ENCODE assay signal across 8 cellular contexts in the genomic region with DNA sequence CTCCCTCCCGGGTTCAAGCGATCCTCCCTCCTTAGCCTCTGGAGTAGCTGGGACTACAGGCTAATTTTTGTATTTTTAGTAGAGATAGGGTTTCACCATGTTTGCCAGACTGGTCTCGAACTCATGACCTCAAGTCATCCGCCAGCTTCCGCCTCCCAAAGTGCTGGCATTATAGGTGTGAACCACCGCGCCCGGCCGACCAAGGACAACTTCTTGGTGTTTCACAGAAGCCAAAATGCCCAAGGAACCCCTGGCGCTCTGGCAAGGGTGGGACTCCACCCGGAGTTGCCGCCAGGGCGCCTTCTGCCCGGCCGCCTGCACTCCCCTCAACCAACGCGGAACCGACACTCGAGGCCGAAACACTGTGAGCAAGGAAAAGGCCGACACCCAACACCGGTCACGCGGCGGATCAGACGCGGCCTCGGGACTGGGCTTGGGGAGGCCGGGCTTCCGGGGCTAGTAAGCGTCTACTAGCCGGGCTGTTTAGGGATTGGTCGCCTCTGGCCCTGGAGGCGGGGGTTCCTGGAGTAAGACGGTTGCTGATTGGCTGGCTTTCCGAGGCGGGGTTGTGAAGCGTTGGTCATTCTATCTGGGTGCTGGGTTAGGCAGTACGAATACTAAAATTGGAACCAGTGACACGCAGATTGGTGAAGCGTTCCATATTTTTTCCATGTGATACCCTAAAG. TPM values are rescaled to one million over a fixed set of nuclear protein-coding genes. Genes with fewer than 3 reads are reported as not detected.
DNase-seq lines count a peak whose midpoint lies in the region; ATAC-seq and TF ChIP-seq lines count a peak whose summit lies in the region.

No MANE protein-coding gene starts in this region.

- ATAC-seq in HG02981 (IDR thresholded peaks at IDR 0.05; ENCODE audit: unreplicated experiment): peak; percentile 91
- ATAC-seq in natural killer cell treated with Interleukin-12 subunit alpha and Interleukin-12 subunit beta and Interleukin-15 and Interleukin-18, amount 100 ng/mL, for 72 hours: peak; percentile 99 to 100
- peak; percentile 99 for ATAC-seq in stimulated activated memory B cell treated with anti-CD40 and anti-IgM and Interleukin-4, amounts not matched to agents 10 μg/mL and 1 μg/mL and 100 μg/mL, for 72 hours
- ATAC-seq in GM19455 (IDR thresholded peaks at IDR 0.05; ENCODE audit: unreplicated experiment): no peak

- H3K79me2 ChIP-seq in PC-9 (ENCODE audit: low read depth): no peaks in the 10 kb centered on the region

- BruUV-seq in PC-9 (replicated peaks; lab: Mats Ljungman, UMichigan): TSS peak; percentile 89

- H3F3A ChIP-seq in PC-9 (ENCODE audit: insufficient read depth, low read depth): no peaks in the 10 kb centered on the region; the same call in 1 of the 2 replicates

- H3K27me3 ChIP-seq in PC-9 (ENCODE audit: insufficient read depth, low read depth): no peaks in the 10 kb centered on the region

- H3K9me3 Mint-ChIP-seq in natural killer cell treated with Interleukin-12 subunit alpha and Interleukin-12 subunit beta and Interleukin-15 and Interleukin-18, amount 100 ng/mL, for 72 hours: no peaks in the 10 kb centered on the region
- no peaks in the 10 kb centered on the region for H3K9me3 Mint-ChIP-seq in stimulated activated memory B cell treated with anti-CD40 and anti-IgM and Interleukin-4, amounts not matched to agents 10 μg/mL and 1 μg/mL and 100 μg/mL, for 72 hours

- H3K9me2 ChIP-seq in PC-9 (ENCODE audit: insufficient read depth): no peaks in the 10 kb centered on the region

- peak overlapping the region; percentile 71 for H3K4me2 ChIP-seq in PC-9

- intact Hi-C loops in PC-9 (cut with micrococcal nuclease; ENCODE audit: unreplicated experiment): no loop called here

- no peaks in the 10 kb centered on the region for H3K9me3 ChIP-seq in PC-9 (ENCODE audit: insufficient read depth, low read depth)

- H3K4me3 Mint-ChIP-seq in natural killer cell treated with Interleukin-12 subunit alpha and Interleukin-12 subunit beta and Interleukin-15 and Interleukin-18, amount 100 ng/mL, for 72 hours: peak overlapping the region; percentile 49
- H3K4me3 Mint-ChIP-seq in stimulated activated memory B cell treated with anti-CD40 and anti-IgM and Interleukin-4, amounts not matched to agents 10 μg/mL and 1 μg/mL and 100 μg/mL, for 72 hours: peak overlapping the region; percentile 80

- DNase-seq in PC-9 (peak; percentile 88 to 97), fibroblast of villous mesenchyme (ENCODE audit: low read depth) (peak; percentile 98)
- peak; percentile 82 for DNase-seq in activated gamma-delta T cell treated with anti-CD3 and anti-CD28 coated beads, Interleukin-2, amount 50 U/mL, for 16 hours (ENCODE audit: low read depth)
- peak; percentile 96 for DNase-seq in natural killer cell treated with Interleukin-12 subunit alpha and Interleukin-12 subunit beta and Interleukin-15 and Interleukin-18, amount 100 ng/mL, for 72 hours (ENCODE audit: low spot score)

- no peak overlapping the region for H3K27ac ChIP-seq in PC-9

- H3K4me1 ChIP-seq in PC-9 (replicated peaks; ENCODE audit: insufficient read depth): peaks cover 4% of the 10 kb centered on the region

- H3K4me1 Mint-ChIP-seq in natural killer cell treated with Interleukin-12 subunit alpha and Interleukin-12 subunit beta and Interleukin-15 and Interleukin-18, amount 100 ng/mL, for 72 hours (ENCODE audit: low read depth in 2 of 2): peaks cover 15 to 16% of the 10 kb centered on the region in 2 donors
- peaks cover 15% of the 10 kb centered on the region for H3K4me1 Mint-ChIP-seq in stimulated activated memory B cell treated with anti-CD40 and anti-IgM and Interleukin-4, amounts not matched to agents 10 μg/mL and 1 μg/mL and 100 μg/mL, for 72 hours

- H2AFZ ChIP-seq in PC-9: peak overlapping the region; percentile 82

- H3K4me3 ChIP-seq in PC-9 (peak overlapping the region; percentile 40; the same call in 1 of the 2 replicates), fibroblast of villous mesenchyme (ENCODE audit: low read depth, low read length) (peak overlapping the region; percentile 34)

- CTCF ChIA-PET in PC-9 (lab: Charles Lee): no interaction called here

- TF ChIP-seq CTCF in PC-9 (conservative IDR thresholded peaks at IDR 0.05) (no peak), fibroblast of villous mesenchyme (IDR thresholded peaks at IDR 0.05; ENCODE audit: insufficient read depth, low read depth, low read length) (no peak)

- H3K36me3 Mint-ChIP-seq in natural killer cell treated with Interleukin-12 subunit alpha and Interleukin-12 subunit beta and Interleukin-15 and Interleukin-18, amount 100 ng/mL, for 72 hours: no peaks in the 10 kb centered on the region
- no peaks in the 10 kb centered on the region for H3K36me3 Mint-ChIP-seq in stimulated activated memory B cell treated with anti-CD40 and anti-IgM and Interleukin-4, amounts not matched to agents 10 μg/mL and 1 μg/mL and 100 μg/mL, for 72 hours

- H3K27me3 Mint-ChIP-seq in natural killer cell treated with Interleukin-12 subunit alpha and Interleukin-12 subunit beta and Interleukin-15 and Interleukin-18, amount 100 ng/mL, for 72 hours: no peaks in the 10 kb centered on the region
- H3K27me3 Mint-ChIP-seq in stimulated activated memory B cell treated with anti-CD40 and anti-IgM and Interleukin-4, amounts not matched to agents 10 μg/mL and 1 μg/mL and 100 μg/mL, for 72 hours: no peaks in the 10 kb centered on the region

- no peaks in the 10 kb centered on the region for H3K36me3 ChIP-seq in PC-9 (ENCODE audit: low read depth)

- POLR2A ChIA-PET in PC-9 (lab: Charles Lee; ENCODE audit: unreplicated experiment): no interaction called here

- H4K20me1 ChIP-seq in PC-9 (ENCODE audit: insufficient read depth): no peaks in the 10 kb centered on the region

- H3K27ac Mint-ChIP-seq in natural killer cell treated with Interleukin-12 subunit alpha and Interleukin-12 subunit beta and Interleukin-15 and Interleukin-18, amount 100 ng/mL, for 72 hours: peak overlapping the region; percentile 81 to 95
- H3K27ac Mint-ChIP-seq in stimulated activated memory B cell treated with anti-CD40 and anti-IgM and Interleukin-4, amounts not matched to agents 10 μg/mL and 1 μg/mL and 100 μg/mL, for 72 hours: peak overlapping the region; percentile 88

- peak; percentile 57 for TF ChIP-seq POLR2A in GM15510 (IDR thresholded peaks at IDR 0.05; ENCODE audit: borderline replicate concordance, extremely low read depth, insufficient read length)

RNA-seq across cellular contexts. Expression of gene CFAP157, which starts 7.7 kb away (rescaled TPM):
- 0.65 and 0.68 TPM in 2 replicates for total RNA-seq in PC-9 (2021)
- total RNA-seq in fibroblast of villous mesenchyme: under 0.01 TPM in 2 replicates
- not detected for total RNA-seq in natural killer cell treated with Interleukin-12 subunit alpha and Interleukin-12 subunit beta and Interleukin-15 and Interleukin-18, amount 100 ng/mL, for 72 hours

RNA-seq across cellular contexts. Expression of gene PTRH1, which starts 16.3 kb away (rescaled TPM):
- total RNA-seq in PC-9 (2021) (22.4 and 32.9 TPM in 2 replicates), fibroblast of villous mesenchyme (11.7 and 16.4 TPM in 2 replicates)
- 10 to 100 TPM; 12.8 to 17.6 TPM for total RNA-seq in natural killer cell treated with Interleukin-12 subunit alpha and Interleukin-12 subunit beta and Interleukin-15 and Interleukin-18, amount 100 ng/mL, for 72 hours

RNA-seq across cellular contexts. Expression of gene TTC16, which starts 16.8 kb away (rescaled TPM):
- total RNA-seq in PC-9 (2021): 0.26 and 0.40 TPM in 2 replicates
- not detected in 2 replicates for total RNA-seq in fibroblast of villous mesenchyme
- total RNA-seq in natural killer cell treated with Interleukin-12 subunit alpha and Interleukin-12 subunit beta and Interleukin-15 and Interleukin-18, amount 100 ng/mL, for 72 hours: 1 to 10 TPM; 3.8 to 8.1 TPM

RNA-seq across cellular contexts. Expression of gene TOR2A, which starts 36.0 kb away (rescaled TPM):
- 16.4 and 19.7 TPM in 2 replicates for total RNA-seq in PC-9 (2021)
- total RNA-seq in fibroblast of villous mesenchyme: 4.2 and 5.2 TPM in 2 replicates
- total RNA-seq in natural killer cell treated with Interleukin-12 subunit alpha and Interleukin-12 subunit beta and Interleukin-15 and Interleukin-18, amount 100 ng/mL, for 72 hours: 10 to 100 TPM; 20.4 to 31.9 TPM
